Comparison of ENCODE assay signal across 8 cellular contexts in the genomic region with DNA sequence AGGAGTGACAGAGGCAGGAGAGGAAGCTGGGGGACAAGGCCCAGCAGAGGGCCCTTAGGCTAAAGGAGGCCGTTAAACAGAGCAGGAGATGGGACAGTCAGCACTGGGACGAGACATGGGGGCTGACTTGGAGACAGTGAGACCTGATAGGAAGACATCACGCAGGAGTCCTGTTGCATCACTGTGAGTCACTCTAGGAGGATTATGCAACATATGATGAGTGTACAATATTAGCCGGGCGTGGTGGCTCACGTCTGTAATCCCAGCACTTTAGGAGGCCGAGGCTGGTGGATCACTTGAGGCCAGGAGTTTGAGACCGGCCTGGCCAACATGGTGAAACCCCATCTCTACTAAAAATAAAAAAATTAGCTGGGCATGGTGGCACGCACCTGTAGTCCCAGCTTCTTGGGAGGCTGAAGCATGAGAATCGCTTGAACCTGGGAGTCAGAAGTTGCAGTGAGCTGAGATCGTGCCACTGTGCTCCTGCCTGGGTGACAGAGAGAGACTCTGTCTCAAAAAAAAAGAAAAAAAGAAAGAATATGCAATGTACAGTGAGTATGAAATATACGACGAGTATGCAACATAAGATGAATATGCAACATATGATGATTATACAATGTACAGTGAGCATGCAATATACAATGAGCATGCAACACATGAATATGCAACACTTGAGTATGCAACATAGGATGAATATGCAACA.
A peak's percentile ranks its signal among the peaks of the same experiment; 100 is the strongest.
DNase-seq lines count a peak whose midpoint lies in the region; ATAC-seq, FAIRE-seq and TF ChIP-seq lines count a peak whose summit lies in the region.
"Not testable (repeated sequence)": the region's sequence is repeated elsewhere in the genome, so short reads cannot be mapped to it uniquely, and the experiment has no call there.

No MANE protein-coding gene starts in this region.

- intact Hi-C loops in HCT116 (cut with micrococcal nuclease); Right ventricle myocardium superior (cut with DNase I): not testable (repeated sequence)

- not testable (repeated sequence) for H3K9me3 ChIP-seq in HCT116 (ENCODE audit: control insufficient read depth in 1 of 2, insufficient read depth in 1 of 2, low read depth in 1 of 2, low read length in 2 of 2); small intestine (ENCODE audit: control insufficient read depth, low read depth)

- H3K79me2 ChIP-seq in HCT116 (ENCODE audit: insufficient read depth, low read length): not testable (repeated sequence)

- not testable (repeated sequence) for FAIRE-seq in small intestine (lab: Jason Lieb, UNC)

- 0 out of 2 replicates have a peak, but pooled peaks have one; percentile 11 for TF ChIP-seq RAD21 in HCT116 (IDR thresholded peaks at IDR 0.05; ENCODE audit: low read depth)

- not testable (repeated sequence) for H3K9ac ChIP-seq in HCT116 (ENCODE audit: low read length)

- not testable (repeated sequence) for H4K20me1 ChIP-seq in HCT116 (ENCODE audit: insufficient read depth)

- not testable (repeated sequence) for H3K9me2 ChIP-seq in HCT116 (ENCODE audit: insufficient read depth)

- CTCF ChIA-PET in HCT116 (lab: Charles Lee): not testable (repeated sequence)

- TF ChIP-seq CTCF in AG09319 (IDR thresholded peaks at IDR 0.05; ENCODE audit: low read depth, low read length); HCT116 (IDR thresholded peaks at IDR 0.05 in 2 of 3, conservative IDR thresholded peaks at IDR 0.05 in 1 of 3; ENCODE audit: borderline replicate concordance in 1 of 3, insufficient read depth in 1 of 3, low read depth in 2 of 3, low read length in 2 of 3); cardiac fibroblast (IDR thresholded peaks at IDR 0.05; ENCODE audit: low read depth, low read length): not testable (repeated sequence)

- H3K4me1 ChIP-seq in HCT116 (ENCODE audit: control insufficient read depth in 1 of 2, insufficient read depth in 2 of 2, low read length in 2 of 2): peaks cover 4 to 27% of the 10 kb centered on the region in 2 experiments; a peak in 3 of 4 replicates
- not testable (repeated sequence) for H3K4me1 ChIP-seq in small intestine (ENCODE audit: control insufficient read depth in 2 of 2, insufficient read depth in 1 of 2, low read depth in 1 of 2, low read length in 1 of 2)

- TF ChIP-seq POLR2A in HCT116 (IDR thresholded peaks at IDR 0.05; ENCODE audit: borderline replicate concordance, extremely low read depth, insufficient read depth, insufficient read length): not testable (repeated sequence)

- H2AFZ ChIP-seq in HCT116 (ENCODE audit: low read depth, low read length, poor library complexity, severe bottlenecking): peak overlapping the region; percentile 88

- H3K4me2 ChIP-seq in HCT116 (ENCODE audit: low read length): peak overlapping the region; percentile 56

- BruUV-seq in HCT116 (replicated peaks; lab: Mats Ljungman, UMichigan): not testable (repeated sequence)

- DNase-seq in AG09319 (ENCODE audit: extremely low read depth, low read depth): peak; percentile 66
- DNase-seq in HCT116 (ENCODE audit: low read depth, low spot score): peak; percentile 73
- peak; percentile 88 for DNase-seq in NCI-H226
- DNase-seq in SW 1271 (lab: John Stamatoyannopoulos, UW): peak; percentile 22 to 59
- peak; percentile 88 to 96 for DNase-seq in cardiac fibroblast (ENCODE audit: low read depth in 2 of 2)
- DNase-seq in Right ventricle myocardium superior: not testable (repeated sequence)
- DNase-seq in mucosa of gallbladder (ENCODE audit: low spot score): peak; percentile 23
- DNase-seq in small intestine: peak; percentile 74

- 69 to 80% (median 69%) methylated on average over 13 of the region's 13 CpGs for WGBS in small intestine, 3 donors

- not testable (repeated sequence) for H3K27me3 ChIP-seq in HCT116 (ENCODE audit: insufficient read depth, low read length); small intestine (ENCODE audit: control insufficient read depth in 2 of 2, insufficient read depth in 2 of 2, low read length in 2 of 2)

- ATAC-seq in HCT116: peak; percentile 86
- peak; percentile 38 for ATAC-seq in Right ventricle myocardium superior (ENCODE audit: poor library complexity)

- H3K36me3 ChIP-seq in HCT116 (ENCODE audit: control insufficient read depth in 1 of 2, insufficient read depth in 2 of 2, low read length in 2 of 2); small intestine (ENCODE audit: control insufficient read depth in 2 of 2, insufficient read depth in 2 of 2, low read length in 2 of 2): not testable (repeated sequence)

- RAD21 ChIA-PET in HCT116 (lab: Charles Lee; ENCODE audit: low non-redundant PET in 1 of 2, low total read pairs in 2 of 2, uncharacterized antibody in 2 of 2, unreplicated experiment in 2 of 2): not testable (repeated sequence)

- not testable (repeated sequence) for H3K27ac ChIP-seq in HCT116 (ENCODE audit: low read depth, low read length); small intestine (ENCODE audit: low read depth in 1 of 2, low read length in 1 of 2)

- POLR2A ChIA-PET in HCT116 (lab: Charles Lee): not testable (repeated sequence)

- H3K4me3 ChIP-seq in HCT116 (replicated peaks in 1 of 2; ENCODE audit: low read depth in 1 of 2, low read length in 2 of 2); cardiac fibroblast (replicated peaks in 1 of 2; ENCODE audit: low read depth in 2 of 2, low read length in 2 of 2); small intestine (ENCODE audit: low read depth in 1 of 2, low read length in 2 of 2): not testable (repeated sequence)

TF ChIP-seq in HCT116, 20 proteins besides CTCF, POLR2A, EP300 and RAD21:
- peak; percentile 81 for TF ChIP-seq SP1 (IDR thresholded peaks at IDR 0.05; ENCODE audit: low read depth)
- peak; percentile 96 for TF ChIP-seq CBX3 (IDR thresholded peaks at IDR 0.05; ENCODE audit: low read depth)
- 0 out of 2 replicates have a peak, but pooled peaks have one; percentile 24 for TF ChIP-seq SRF (IDR thresholded peaks at IDR 0.05; ENCODE audit: low read depth)
- TF ChIP-seq, protein P1, sequence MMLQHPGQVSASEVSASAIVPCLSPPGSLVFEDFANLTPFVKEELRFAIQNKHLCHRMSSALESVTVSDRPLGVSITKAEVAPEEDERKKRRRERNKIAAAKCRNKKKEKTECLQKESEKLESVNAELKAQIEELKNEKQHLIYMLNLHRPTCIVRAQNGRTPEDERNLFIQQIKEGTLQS (IDR thresholded peaks at IDR 0.05): peak; percentile 99
- peak; percentile 31; the same call in 1 of the 2 replicates for TF ChIP-seq POLR2AphosphoS5 (IDR thresholded peaks at IDR 0.05; ENCODE audit: low read depth, low read length)
- TF ChIP-seq CEBPB (IDR thresholded peaks at IDR 0.05; ENCODE audit: low read depth): peak; percentile 100
- TF ChIP-seq, protein P2, sequence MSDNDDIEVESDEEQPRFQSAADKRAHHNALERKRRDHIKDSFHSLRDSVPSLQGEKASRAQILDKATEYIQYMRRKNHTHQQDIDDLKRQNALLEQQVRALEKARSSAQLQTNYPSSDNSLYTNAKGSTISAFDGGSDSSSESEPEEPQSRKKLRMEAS (IDR thresholded peaks at IDR 0.05): peak; percentile 77
- peak; percentile 95 for TF ChIP-seq FOSL1 (IDR thresholded peaks at IDR 0.05; ENCODE audit: low read depth)
- TF ChIP-seq JUND (IDR thresholded peaks at IDR 0.05): peak; percentile 96
- peak; percentile 48; the same call in 1 of the 2 replicates for TF ChIP-seq SIN3A (IDR thresholded peaks at IDR 0.05; ENCODE audit: low read depth)
